8 cellular contexts compared by ENCODE assay signal in genomic region chr11:60915250-60915914, GRCh38. TPM values are rescaled to one million over a fixed set of nuclear protein-coding genes. Genes with fewer than 3 reads are reported as not detected.
DNase-seq lines count a peak whose midpoint lies in the region; ATAC-seq and TF ChIP-seq lines count a peak whose summit lies in the region.

No MANE protein-coding gene starts in this region.

- peak; percentile 40 for TF ChIP-seq CTCF in progenitor cell of endocrine pancreas (IDR thresholded peaks at IDR 0.05; ENCODE audit: unreplicated experiment)

- H2AFZ ChIP-seq in ACC112 (ENCODE audit: low read length, unreplicated experiment), result peak overlapping the region; percentile 12

- peak overlapping the region; percentile 94 for H3K4me3 Mint-ChIP-seq in activated naive CD4-positive, alpha-beta T cell treated with anti-CD3 and anti-CD28 coated beads for 36 hours
- peak overlapping the region; percentile 88 for H3K4me3 Mint-ChIP-seq in progenitor cell of endocrine pancreas (ENCODE audit: low read depth)

- H3K9me3 ChIP-seq in SJCRH30 (replicated peaks), result no peaks in the 10 kb centered on the region

- H3K27ac Mint-ChIP-seq in activated naive CD4-positive, alpha-beta T cell treated with anti-CD3 and anti-CD28 coated beads for 36 hours, result peak overlapping the region; percentile 79
- H3K27ac Mint-ChIP-seq in progenitor cell of endocrine pancreas, result peak overlapping the region; percentile 93

- H3K36me3 ChIP-seq in ACC112 (ENCODE audit: insufficient read depth, low read length) (peaks cover 4% of the 10 kb centered on the region; the same call in 1 of the 2 replicates), SJCRH30 (peaks cover 11% of the 10 kb centered on the region; the same call in 1 of the 2 replicates)

- CTCF ChIA-PET in activated naive CD4-positive, alpha-beta T cell treated with anti-CD3 and anti-CD28 coated beads for 36 hours (lab: Charles Lee), result interaction anchor here (0.6 to 9.4 kb wide), 18 partner anchors 9 to 531 kb away, joined by 3 to 82 read pairs (median 4); partner anchors contain the start of genes PRPF19 and TMEM132A

- ATAC-seq in GM18520 (IDR thresholded peaks at IDR 0.05; ENCODE audit: unreplicated experiment), result peak; percentile 33
- peak; percentile 41 for ATAC-seq in HG03097 (IDR thresholded peaks at IDR 0.05; ENCODE audit: low FRiP score, unreplicated experiment)
- ATAC-seq in Right ventricle myocardium superior (ENCODE audit: poor library complexity), result peak; percentile 44

- H3K27me3 ChIP-seq in ACC112 (ENCODE audit: insufficient read depth, low read length) (0 out of 2 replicates have a peak, but pooled peaks cover 9% of the 10 kb centered on the region), SJCRH30 (no peaks in the 10 kb centered on the region)

- H3K27ac ChIP-seq in ACC112 (ENCODE audit: low read depth, low read length) (peak overlapping the region; percentile 74), SJCRH30 (peak overlapping the region; percentile 90)

- no peaks in the 10 kb centered on the region for H3K27me3 Mint-ChIP-seq in activated naive CD4-positive, alpha-beta T cell treated with anti-CD3 and anti-CD28 coated beads for 36 hours (ENCODE audit: low read depth)
- H3K27me3 Mint-ChIP-seq in progenitor cell of endocrine pancreas, result peaks cover 6% of the 10 kb centered on the region

- H3K4me1 Mint-ChIP-seq in activated naive CD4-positive, alpha-beta T cell treated with anti-CD3 and anti-CD28 coated beads for 36 hours (ENCODE audit: low read depth), result peaks cover 69% of the 10 kb centered on the region
- H3K4me1 Mint-ChIP-seq in progenitor cell of endocrine pancreas (ENCODE audit: low read depth), result peaks cover 21% of the 10 kb centered on the region

- intact Hi-C loops in activated naive CD4-positive, alpha-beta T cell treated with anti-CD3 and anti-CD28 coated beads for 36 hours (cut with micrococcal nuclease), result loop anchor here (1.0 to 2.0 kb wide), 12 partner anchors 9 to 417 kb away; partner anchors contain the start of genes CD5, DDB1, PRPF19 and SLC15A3
- intact Hi-C loops in Right ventricle myocardium superior (cut with DNase I), result no loop called here

- H3K9me3 Mint-ChIP-seq in activated naive CD4-positive, alpha-beta T cell treated with anti-CD3 and anti-CD28 coated beads for 36 hours, result no peaks in the 10 kb centered on the region
- no peaks in the 10 kb centered on the region for H3K9me3 Mint-ChIP-seq in progenitor cell of endocrine pancreas (ENCODE audit: low read depth)

- H3K4me3 ChIP-seq in ACC112 (ENCODE audit: low read depth, low read length) (peak overlapping the region; percentile 83), SJCRH30 (peak overlapping the region; percentile 68)

- DNase-seq in SJCRH30, result peak; percentile 37 to 50
- DNase-seq in activated naive CD4-positive, alpha-beta T cell treated with anti-CD3 and anti-CD28 coated beads for 36 hours, result peak; percentile 88
- DNase-seq in Right ventricle myocardium superior, result peak; percentile 75
- no peak for DNase-seq in progenitor cell of endocrine pancreas (ENCODE audit: low spot score, unreplicated experiment)
- peak; percentile 78 for DNase-seq in ureter (ENCODE audit: low spot score)

- H3K4me1 ChIP-seq in ACC112 (ENCODE audit: control insufficient read depth, insufficient read depth, low read length, unreplicated experiment) (peaks cover 33% of the 10 kb centered on the region), SJCRH30 (peaks cover 12% of the 10 kb centered on the region)

- H3K36me3 Mint-ChIP-seq in activated naive CD4-positive, alpha-beta T cell treated with anti-CD3 and anti-CD28 coated beads for 36 hours (ENCODE audit: low read depth), result peaks cover 20% of the 10 kb centered on the region
- H3K36me3 Mint-ChIP-seq in progenitor cell of endocrine pancreas (ENCODE audit: insufficient read depth), result peaks cover 1% of the 10 kb centered on the region

- peaks cover 52% of the 10 kb centered on the region for H3K79me2 ChIP-seq in ACC112 (ENCODE audit: control insufficient read depth, insufficient read depth, low read length, unreplicated experiment)

RNA-seq across cellular contexts. Expression of gene TMEM109, which starts 1.4 kb away (rescaled TPM):
- 85.4 and 96.9 TPM in 2 replicates for total RNA-seq in SJCRH30 (2014; rRNA removed; shearing (Covaris generic))
- 100 to 1,000 TPM in 1 of 2 experiments, 10 to 100 TPM in 1; 94.0 to 103 TPM for total RNA-seq in activated naive CD4-positive, alpha-beta T cell treated with anti-CD3 and anti-CD28 coated beads for 36 hours
- total RNA-seq in Right ventricle myocardium superior, result 82.2 TPM
- total RNA-seq in progenitor cell of endocrine pancreas, result 45.7 and 48.7 TPM in 2 replicates
- total RNA-seq in ureter, result 86.8 TPM

RNA-seq across cellular contexts. Expression of gene TMEM132A, which starts 8.9 kb away (rescaled TPM):
- 46.3 and 57.7 TPM in 2 replicates for total RNA-seq in SJCRH30 (2014; rRNA removed; shearing (Covaris generic))
- 1 to 10 TPM; 1.2 to 2.3 TPM for total RNA-seq in activated naive CD4-positive, alpha-beta T cell treated with anti-CD3 and anti-CD28 coated beads for 36 hours
- total RNA-seq in Right ventricle myocardium superior (6.5 TPM), progenitor cell of endocrine pancreas (261 and 292 TPM in 2 replicates), ureter (8.0 TPM)

RNA-seq across cellular contexts. Expression of gene PRPF19, which starts 9.0 kb away (rescaled TPM):
- 84.7 and 92.9 TPM in 2 replicates for total RNA-seq in SJCRH30 (2014; rRNA removed; shearing (Covaris generic))
- total RNA-seq in activated naive CD4-positive, alpha-beta T cell treated with anti-CD3 and anti-CD28 coated beads for 36 hours, result 100 to 1,000 TPM; 108 to 119 TPM
- total RNA-seq in Right ventricle myocardium superior (34.0 TPM), progenitor cell of endocrine pancreas (102 and 111 TPM in 2 replicates), ureter (113 TPM)

RNA-seq across cellular contexts. Expression of gene SLC15A3, which starts 36.6 kb away (rescaled TPM):
- total RNA-seq in SJCRH30 (2014; rRNA removed; shearing (Covaris generic)), result 1.0 and 1.6 TPM in 2 replicates
- total RNA-seq in activated naive CD4-positive, alpha-beta T cell treated with anti-CD3 and anti-CD28 coated beads for 36 hours, result 1 to 10 TPM; 5.6 to 5.8 TPM
- total RNA-seq in Right ventricle myocardium superior, result 19.1 TPM
- total RNA-seq in progenitor cell of endocrine pancreas, result 4.8 and 6.2 TPM in 2 replicates
- total RNA-seq in ureter, result 32.3 TPM

RNA-seq across cellular contexts. Expression of gene ZP1, which starts 48.0 kb away (rescaled TPM):
- not detected in 2 replicates for total RNA-seq in SJCRH30 (2014; rRNA removed; shearing (Covaris generic))
- total RNA-seq in activated naive CD4-positive, alpha-beta T cell treated with anti-CD3 and anti-CD28 coated beads for 36 hours, result not detected
- total RNA-seq in Right ventricle myocardium superior, result not detected
- total RNA-seq in progenitor cell of endocrine pancreas, result not detected in 2 replicates
- total RNA-seq in ureter, result not detected
